Comparison of ENCODE assay signal across 8 cellular contexts in genomic region chr15:34436956-34437442, GRCh38. TPM values are rescaled to one million over a fixed set of nuclear protein-coding genes. Genes with fewer than 3 reads are reported as not detected.
DNase-seq lines count a peak whose midpoint lies in the region; ATAC-seq, FAIRE-seq and TF ChIP-seq lines count a peak whose summit lies in the region.

No MANE protein-coding gene starts in this region.

- peak overlapping the region; percentile 23 for H3K27ac ChIP-seq in endothelial cell of umbilical vein (ENCODE audit: insufficient read depth, low read depth, low read length)
- H3K27ac ChIP-seq in stomach smooth muscle (ENCODE audit: low read length), result no peak overlapping the region

- intact Hi-C loops in endothelial cell of umbilical vein (cut with micrococcal nuclease), result loop anchor here (2.0 to 10.0 kb wide), 4 partner anchors 70 to 332 kb away; partner anchors contain the start of genes EMC4, EMC7, LPCAT4 and NOP10

- H3K9me3 ChIP-seq in endothelial cell of umbilical vein (replicated peaks; ENCODE audit: control insufficient read depth, insufficient read depth, low read length) (no peaks in the 10 kb centered on the region), stomach smooth muscle (ENCODE audit: control insufficient read depth in 2 of 2, low read length in 2 of 2) (no peaks in the 10 kb centered on the region)

- DNase-seq in AG20443 (ENCODE audit: low spot score), result peak; percentile 67
- DNase-seq in GM19238 (ENCODE audit: insufficient read length, low spot score), result peak; percentile 9
- peak; percentile 10 for DNase-seq in HTR-8/SVneo (ENCODE audit: insufficient read length, low spot score)
- DNase-seq in activated CD8-positive, alpha-beta T cell treated with anti-CD3 and anti-CD28 coated beads, Interleukin-2, amount 10 ng/mL, durations not matched to agents 7 days and 5 days, result peak; percentile 65
- DNase-seq in endothelial cell of umbilical vein (ENCODE audit: low read depth, low spot score), result peak; percentile 65
- DNase-seq in naive B cell, result peak; percentile 35

- TF ChIP-seq POLR2A in endothelial cell of umbilical vein (IDR thresholded peaks at IDR 0.05; ENCODE audit: low read depth, low read length), result no peak

- peak overlapping the region; percentile 77 for H3K4me2 ChIP-seq in endothelial cell of umbilical vein (ENCODE audit: insufficient read depth, low read length)

- peaks cover 12% of the 10 kb centered on the region for H3K79me2 ChIP-seq in endothelial cell of umbilical vein (ENCODE audit: control insufficient read depth, insufficient read depth, low read length)

- FAIRE-seq in HTR-8/SVneo (lab: Jason Lieb, UNC) (no peak), endothelial cell of umbilical vein (lab: Jason Lieb, UNC) (no peak)

- dilution Hi-C loops in endothelial cell of umbilical vein (cut with MboI; ENCODE audit: extremely low pct_ligation_motif_present, low sequenced_read_pairs), result no loop called here

- H4K20me1 ChIP-seq in endothelial cell of umbilical vein (replicated peaks; ENCODE audit: control insufficient read depth, extremely low read depth, insufficient read depth, low read length), result no peaks in the 10 kb centered on the region

- no peaks in the 10 kb centered on the region for H3K9me3 Mint-ChIP-seq in activated CD8-positive, alpha-beta T cell treated with anti-CD3 and anti-CD28 coated beads, Interleukin-2, amount 10 ng/mL, durations not matched to agents 7 days and 5 days (ENCODE audit: insufficient read depth)
- H3K9me3 Mint-ChIP-seq in naive B cell, result no peaks in the 10 kb centered on the region

- peaks cover 32% of the 10 kb centered on the region for H3K36me3 Mint-ChIP-seq in activated CD8-positive, alpha-beta T cell treated with anti-CD3 and anti-CD28 coated beads, Interleukin-2, amount 10 ng/mL, durations not matched to agents 7 days and 5 days (ENCODE audit: low read depth)
- H3K36me3 Mint-ChIP-seq in naive B cell, result peaks cover 6 to 18% of the 10 kb centered on the region in 2 donors

- H3K27me3 Mint-ChIP-seq in activated CD8-positive, alpha-beta T cell treated with anti-CD3 and anti-CD28 coated beads, Interleukin-2, amount 10 ng/mL, durations not matched to agents 7 days and 5 days (ENCODE audit: low read depth), result peaks cover 10% of the 10 kb centered on the region
- peaks cover 0 to 5% (median 3%) of the 10 kb centered on the region in 3 donors for H3K27me3 Mint-ChIP-seq in naive B cell

- H3K4me1 ChIP-seq in endothelial cell of umbilical vein (ENCODE audit: control insufficient read depth, extremely low read depth, insufficient read depth, low read length), result peaks cover 7% of the 10 kb centered on the region
- peaks cover 17% of the 10 kb centered on the region for H3K4me1 ChIP-seq in stomach smooth muscle (ENCODE audit: control insufficient read depth, insufficient read depth, low read length)

- no TSS peak for BruUV-seq in endothelial cell of umbilical vein (replicated peaks; lab: Mats Ljungman, UMichigan)

- H3K4me3 Mint-ChIP-seq in activated CD8-positive, alpha-beta T cell treated with anti-CD3 and anti-CD28 coated beads, Interleukin-2, amount 10 ng/mL, durations not matched to agents 7 days and 5 days, result peak overlapping the region; percentile 84
- H3K4me3 Mint-ChIP-seq in naive B cell, result peak overlapping the region in 7 of 8 donors; percentile 80 to 91 (median 85)

- H3K9me1 ChIP-seq in endothelial cell of umbilical vein (replicated peaks; ENCODE audit: control insufficient read depth, extremely low read depth, insufficient read depth, low read length), result no peaks in the 10 kb centered on the region

- H3K36me3 ChIP-seq in endothelial cell of umbilical vein (ENCODE audit: control insufficient read depth in 2 of 2, extremely low read depth in 1 of 2, insufficient read depth in 2 of 2, low read length in 2 of 2), result no peaks in the 10 kb centered on the region
- H3K36me3 ChIP-seq in stomach smooth muscle (ENCODE audit: control insufficient read depth in 2 of 2, insufficient read depth in 2 of 2, low read length in 2 of 2), result peaks cover 0 to 13% of the 10 kb centered on the region in 2 donors

- H3K4me1 Mint-ChIP-seq in activated CD8-positive, alpha-beta T cell treated with anti-CD3 and anti-CD28 coated beads, Interleukin-2, amount 10 ng/mL, durations not matched to agents 7 days and 5 days (ENCODE audit: low read depth), result peaks cover 26% of the 10 kb centered on the region
- peaks cover 4 to 23% (median 14%) of the 10 kb centered on the region in 3 donors for H3K4me1 Mint-ChIP-seq in naive B cell

- peak in 1 of 2 donors; percentile 16 for TF ChIP-seq CTCF in endothelial cell of umbilical vein (IDR thresholded peaks at IDR 0.05; ENCODE audit: extremely low read depth in 1 of 2, insufficient read depth in 1 of 2, low read depth in 1 of 2, low read length in 2 of 2)

- POLR2A ChIA-PET in activated CD8-positive, alpha-beta T cell treated with anti-CD3 and anti-CD28 coated beads, Interleukin-2, amount 10 ng/mL, durations not matched to agents 7 days and 5 days (lab: Charles Lee), result no interaction called here
- POLR2A ChIA-PET in endothelial cell of umbilical vein (lab: Charles Lee), result no interaction called here

- peak overlapping the region; percentile 79 for H2AFZ ChIP-seq in endothelial cell of umbilical vein (ENCODE audit: low read depth, low read length)

- H3K27me3 ChIP-seq in endothelial cell of umbilical vein (ENCODE audit: control insufficient read depth in 2 of 2, insufficient read depth in 2 of 2, low read length in 2 of 2) (peaks cover 0 to 8% of the 10 kb centered on the region in 2 experiments), stomach smooth muscle (ENCODE audit: control insufficient read depth in 1 of 2, insufficient read depth in 2 of 2, low read length in 2 of 2) (no peaks in the 10 kb centered on the region)

- peak overlapping the region; percentile 68 to 78 (median 77) for H3K4me3 ChIP-seq in endothelial cell of umbilical vein (replicated peaks in 1 of 3; ENCODE audit: insufficient read depth in 1 of 3, low read depth in 1 of 3, low read length in 3 of 3)
- peak overlapping the region; percentile 43 to 75 for H3K4me3 ChIP-seq in stomach smooth muscle (ENCODE audit: low read length in 2 of 2)

- CTCF ChIA-PET in activated CD8-positive, alpha-beta T cell treated with anti-CD3 and anti-CD28 coated beads, Interleukin-2, amount 10 ng/mL, durations not matched to agents 7 days and 5 days (lab: Charles Lee), result interaction anchor here (1.6 to 1.9 kb wide), 2 partner anchors 71 to 151 kb away, joined by 5 to 10 read pairs; partner anchors contain the start of gene LPCAT4
- CTCF ChIA-PET in endothelial cell of umbilical vein (lab: Charles Lee), result interaction anchor here (0.6 to 1.3 kb wide), 5 partner anchors 100 to 712 kb away, joined by 3 to 4 read pairs (median 3); partner anchors contain the start of gene GOLGA8B

- ATAC-seq in activated CD8-positive, alpha-beta T cell treated with anti-CD3 and anti-CD28 coated beads, Interleukin-2, amount 10 ng/mL, durations not matched to agents 7 days and 5 days, result peak; percentile 77
- ATAC-seq in naive B cell (ENCODE audit: low read depth in 2 of 2), result peak; percentile 68 to 69
- ATAC-seq in GM19467 (IDR thresholded peaks at IDR 0.05; ENCODE audit: unreplicated experiment), result no peak

- H3K9ac ChIP-seq in endothelial cell of umbilical vein (replicated peaks; ENCODE audit: extremely low read depth, insufficient read depth, low read length), result peak overlapping the region; percentile 16
- H3K9ac ChIP-seq in stomach smooth muscle (ENCODE audit: low read length in 2 of 2), result peak overlapping the region; percentile 45 to 66

- H3K27ac Mint-ChIP-seq in activated CD8-positive, alpha-beta T cell treated with anti-CD3 and anti-CD28 coated beads, Interleukin-2, amount 10 ng/mL, durations not matched to agents 7 days and 5 days, result no peak overlapping the region
- H3K27ac Mint-ChIP-seq in naive B cell, result no peak overlapping the region

TF ChIP-seq in endothelial cell of umbilical vein, 7 proteins besides CTCF, POLR2A, EP300 and RAD21:
- TF ChIP-seq POLR2AphosphoS5 (IDR thresholded peaks at IDR 0.05; ENCODE audit: insufficient read depth, low read depth, low read length), result no peak
- no peak for TF ChIP-seq EZH2 (IDR thresholded peaks at IDR 0.05; ENCODE audit: borderline replicate concordance, low read depth, low read length, severe bottlenecking)
- TF ChIP-seq GATA2 (IDR thresholded peaks at IDR 0.05; ENCODE audit: insufficient read depth, insufficient read length, low read depth, low read length), result no peak
- TF ChIP-seq MYC (IDR thresholded peaks at IDR 0.05; ENCODE audit: low read depth, low read length), result no peak
- TF ChIP-seq MAX (IDR thresholded peaks at IDR 0.05; ENCODE audit: insufficient read depth, insufficient read length), result no peak
- TF ChIP-seq JUN (IDR thresholded peaks at IDR 0.05; ENCODE audit: borderline replicate concordance, insufficient read depth, insufficient read length, low read depth), result no peak
- TF ChIP-seq FOS (IDR thresholded peaks at IDR 0.05; ENCODE audit: borderline replicate concordance, insufficient read depth, low read length), result no peak
TF ChIP-seq in endothelial cell of umbilical vein: peak in this region for 0.

RNA-seq across cellular contexts. Expression of gene GOLGA8A, which starts 0.6 kb away (rescaled TPM):
- 100 to 1,000 TPM; 207 to 215 TPM for total RNA-seq in activated CD8-positive, alpha-beta T cell treated with anti-CD3 and anti-CD28 coated beads, Interleukin-2, amount 10 ng/mL, durations not matched to agents 7 days and 5 days
- 53.5 and 61.1 TPM in 2 replicates for total RNA-seq in endothelial cell of umbilical vein
- polyA plus RNA-seq in endothelial cell of umbilical vein (12.3 and 17.8 TPM in 2 replicates), naive B cell (ENCODE audit: low read depth in 6 of 6) (1 to 10 TPM; 1.8 to 7.6 (median 2.7) TPM)
- 3.0 and 7.0 TPM in 2 replicates for polyA plus RNA-seq in endothelial cell of umbilical vein (2011; cell fraction: cytosol; rRNA removed)
- polyA plus RNA-seq in endothelial cell of umbilical vein (2011; cell fraction: nucleus; rRNA removed), result 304 and 414 TPM in 2 replicates
- 27.2 and 28.7 TPM in 2 replicates for polyA plus RNA-seq in endothelial cell of umbilical vein (2012)
- 11.3 and 15.1 TPM in 2 replicates for polyA minus RNA-seq in endothelial cell of umbilical vein
- 7.0 TPM for polyA minus RNA-seq in endothelial cell of umbilical vein (2011; cell fraction: cytosol; rRNA and poly(A)+ RNA removed)
- 27.7 and 30.9 TPM in 2 replicates for polyA minus RNA-seq in endothelial cell of umbilical vein (2011; cell fraction: nucleus; rRNA and poly(A)+ RNA removed)

Comparison
In these comparisons a context has a peak if more than half of its experiments do, and no peak if none do; other contexts are left out.
1. DNase-seq: peak in every context shown above with its lines; median percentile 67 in AG20443; 65 in activated CD8-positive, alpha-beta T cell treated with anti-CD3 and anti-CD28 coated beads, Interleukin-2, amount 10 ng/mL, durations not matched to agents 7 days and 5 days; 65 in endothelial cell of umbilical vein; 35 in naive B cell; 10 in HTR-8/SVneo; 9 in GM19238.